10 cellular contexts compared by ENCODE assay signal in the genomic region with DNA sequence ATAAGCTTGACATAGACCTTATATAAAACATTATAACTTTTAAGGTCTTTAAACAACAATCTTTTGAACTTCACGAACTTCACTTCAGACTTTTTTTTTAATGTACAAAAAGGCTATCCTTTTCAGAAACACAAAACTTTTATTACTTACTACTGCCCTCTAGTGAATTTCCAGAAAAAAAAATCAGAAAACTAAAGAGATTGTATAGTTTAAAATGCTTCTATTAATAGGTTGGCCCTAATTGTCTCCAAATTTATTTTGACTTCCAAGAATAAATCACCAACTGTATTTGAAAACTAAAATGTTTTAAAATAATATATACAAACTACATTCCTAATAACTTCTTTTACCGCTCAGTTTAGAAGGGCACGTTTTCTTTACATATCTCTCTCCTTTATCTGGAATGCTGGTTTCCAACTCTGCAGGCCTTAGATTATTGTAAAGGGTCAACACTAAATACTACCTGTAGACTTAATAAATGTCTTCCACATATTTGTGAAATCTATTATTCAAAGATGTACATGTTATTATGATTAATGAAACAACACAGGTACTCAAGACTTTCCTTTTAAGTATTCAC.
A peak's percentile ranks its signal among the peaks of the same experiment; 100 is the strongest.
DNase-seq lines count a peak whose midpoint lies in the region; ATAC-seq, FAIRE-seq and TF ChIP-seq lines count a peak whose summit lies in the region.
"Had no signal": no experiment of that assay in that cellular context is flagged by ENCODE, and none has a peak within 500 bp of the region (broad histone marks: within the 10 kb centered on the region; RNA-seq: fewer than 3 reads in every experiment).

No MANE protein-coding gene starts in this region.

- H3K36me3 ChIP-seq in heart right ventricle (peaks cover 0 to 19% (median 0%) of the 10 kb centered on the region in 9 donors), endothelial cell of umbilical vein (ENCODE audit: control insufficient read depth in 2 of 2, extremely low read depth in 1 of 2, insufficient read depth in 2 of 2, low read length in 2 of 2) (no peaks in the 10 kb centered on the region), upper lobe of right lung (no peaks in the 10 kb centered on the region)

- no peak for TF ChIP-seq POLR2A in endothelial cell of umbilical vein (IDR thresholded peaks at IDR 0.05; ENCODE audit: low read depth, low read length)
- no peak for TF ChIP-seq POLR2A in GM18505 (IDR thresholded peaks at IDR 0.05; ENCODE audit: borderline replicate concordance, extremely low read depth, insufficient read depth, insufficient read length)

- TF ChIP-seq CTCF in heart right ventricle (IDR thresholded peaks at IDR 0.05) (peak in 7 of 9 donors; percentile 24 to 57 (median 44)), endothelial cell of umbilical vein (IDR thresholded peaks at IDR 0.05; ENCODE audit: extremely low read depth in 1 of 2, insufficient read depth in 1 of 2, low read depth in 1 of 2, low read length in 2 of 2) (no peak), upper lobe of right lung (IDR thresholded peaks at IDR 0.05) (peak; percentile 38)

- no TSS peak for BruUV-seq in endothelial cell of umbilical vein (replicated peaks; lab: Mats Ljungman, UMichigan)

- H3K4me1 ChIP-seq in heart right ventricle, result no peaks in the 10 kb centered on the region
- H3K4me1 ChIP-seq in endothelial cell of umbilical vein (ENCODE audit: control insufficient read depth, extremely low read depth, insufficient read depth, low read length), result no peaks in the 10 kb centered on the region
- H3K4me1 ChIP-seq in upper lobe of right lung, result no peaks in the 10 kb centered on the region
- H3K4me1 ChIP-seq: suprapubic skin had no signal

- no peak for DNase-seq in heart right ventricle
- no peak for DNase-seq in Right ventricle myocardium inferior (ENCODE audit: missing footprints)
- peak; percentile 20 for DNase-seq in NCI-H774 (lab: John Stamatoyannopoulos, UW)
- DNase-seq in endothelial cell of umbilical vein (ENCODE audit: low read depth, low spot score), result peak; percentile 4
- no peak for DNase-seq in upper lobe of right lung
- DNase-seq: activated B cell treated with CpG ODN at 0.5 μM for 24 hours had no signal

- no peak overlapping the region for H3K9ac ChIP-seq in endothelial cell of umbilical vein (replicated peaks; ENCODE audit: extremely low read depth, insufficient read depth, low read length)

- H3K9me3 ChIP-seq in heart right ventricle (peaks cover 0 to 16% (median under 1%) of the 10 kb centered on the region in 11 donors), endothelial cell of umbilical vein (replicated peaks; ENCODE audit: control insufficient read depth, insufficient read depth, low read length) (no peaks in the 10 kb centered on the region), upper lobe of right lung (no peaks in the 10 kb centered on the region)
- H3K9me3 ChIP-seq: suprapubic skin had no signal

- no peak overlapping the region for H3K4me2 ChIP-seq in endothelial cell of umbilical vein (ENCODE audit: insufficient read depth, low read length)

- H3K27ac ChIP-seq in heart right ventricle, result no peak overlapping the region
- no peak overlapping the region for H3K27ac ChIP-seq in endothelial cell of umbilical vein (ENCODE audit: insufficient read depth, low read depth, low read length)
- H3K27ac ChIP-seq in upper lobe of right lung, result no peak overlapping the region
- H3K27ac ChIP-seq: suprapubic skin had no signal

- no peak overlapping the region for H2AFZ ChIP-seq in endothelial cell of umbilical vein (ENCODE audit: low read depth, low read length)

- no peaks in the 10 kb centered on the region for H3K9me1 ChIP-seq in endothelial cell of umbilical vein (replicated peaks; ENCODE audit: control insufficient read depth, extremely low read depth, insufficient read depth, low read length)

- H3K4me3 ChIP-seq in heart right ventricle, result no peak overlapping the region
- no peak overlapping the region for H3K4me3 ChIP-seq in endothelial cell of umbilical vein (replicated peaks in 1 of 3; ENCODE audit: insufficient read depth in 1 of 3, low read depth in 1 of 3, low read length in 3 of 3)
- no peak overlapping the region for H3K4me3 ChIP-seq in upper lobe of right lung
- H3K4me3 ChIP-seq: suprapubic skin had no signal

- no peak for FAIRE-seq in endothelial cell of umbilical vein (lab: Jason Lieb, UNC)

- no peak for ATAC-seq in heart right ventricle
- no peak for ATAC-seq in Right ventricle myocardium inferior
- ATAC-seq in upper lobe of right lung, result no peak
- no peak for ATAC-seq in GM18505 (IDR thresholded peaks at IDR 0.05; ENCODE audit: unreplicated experiment)
- ATAC-seq in HG02759 (IDR thresholded peaks at IDR 0.05; ENCODE audit: unreplicated experiment), result no peak
- no peak for ATAC-seq in GM19397 (IDR thresholded peaks at IDR 0.05; ENCODE audit: unreplicated experiment)

- H3K27me3 ChIP-seq in heart right ventricle (no peaks in the 10 kb centered on the region), endothelial cell of umbilical vein (ENCODE audit: control insufficient read depth in 2 of 2, insufficient read depth in 2 of 2, low read length in 2 of 2) (no peaks in the 10 kb centered on the region), upper lobe of right lung (no peaks in the 10 kb centered on the region)
- H3K27me3 ChIP-seq: suprapubic skin had no signal

- POLR2A ChIA-PET in endothelial cell of umbilical vein (lab: Charles Lee), result no interaction called here

- intact Hi-C loops in heart right ventricle (cut with DNase I) (loop anchor here in 5 of 10 donors (5.0 to 10.0 kb wide), 4 partner anchors 65 to 853 kb away; partner anchors contain the start of gene LMBRD1 (in 1 of the 5)), Right ventricle myocardium inferior (cut with DNase I) (loop anchor here (10.0 kb wide), 1 partner anchor 855 kb away; no protein-coding TSS in a partner anchor), endothelial cell of umbilical vein (cut with micrococcal nuclease) (loop anchor here (5.0 kb wide), 1 partner anchor 1093 kb away; the partner anchor contains the start of gene ADGRB3), upper lobe of right lung (cut with DNase I) (no loop called here)

- no peaks in the 10 kb centered on the region for H3K79me2 ChIP-seq in endothelial cell of umbilical vein (ENCODE audit: control insufficient read depth, insufficient read depth, low read length)

- CTCF ChIA-PET in endothelial cell of umbilical vein (lab: Charles Lee), result interaction anchor here (0.6 to 1.8 kb wide), 15 partner anchors 8 to 1093 kb away, joined by 3 to 9 read pairs (median 4); no protein-coding TSS in a partner anchor

- WGBS in heart right ventricle, 2 donors, result 68 to 71% methylated on average over 3 of the region's 3 CpGs

- no peaks in the 10 kb centered on the region for H4K20me1 ChIP-seq in endothelial cell of umbilical vein (replicated peaks; ENCODE audit: control insufficient read depth, extremely low read depth, insufficient read depth, low read length)

- dilution Hi-C loops in endothelial cell of umbilical vein (cut with MboI; ENCODE audit: extremely low pct_ligation_motif_present, low sequenced_read_pairs), result no loop called here

TF ChIP-seq in endothelial cell of umbilical vein, 7 proteins besides CTCF, POLR2A, EP300 and RAD21:
- no peak for TF ChIP-seq POLR2AphosphoS5 (IDR thresholded peaks at IDR 0.05; ENCODE audit: insufficient read depth, low read depth, low read length)
- no peak for TF ChIP-seq EZH2 (IDR thresholded peaks at IDR 0.05; ENCODE audit: borderline replicate concordance, low read depth, low read length, severe bottlenecking)
- no peak for TF ChIP-seq JUN (IDR thresholded peaks at IDR 0.05; ENCODE audit: borderline replicate concordance, insufficient read depth, insufficient read length, low read depth)
- no peak for TF ChIP-seq GATA2 (IDR thresholded peaks at IDR 0.05; ENCODE audit: insufficient read depth, insufficient read length, low read depth, low read length)
- no peak for TF ChIP-seq MYC (IDR thresholded peaks at IDR 0.05; ENCODE audit: low read depth, low read length)
- no peak for TF ChIP-seq FOS (IDR thresholded peaks at IDR 0.05; ENCODE audit: borderline replicate concordance, insufficient read depth, low read length)
- TF ChIP-seq, protein P1, sequence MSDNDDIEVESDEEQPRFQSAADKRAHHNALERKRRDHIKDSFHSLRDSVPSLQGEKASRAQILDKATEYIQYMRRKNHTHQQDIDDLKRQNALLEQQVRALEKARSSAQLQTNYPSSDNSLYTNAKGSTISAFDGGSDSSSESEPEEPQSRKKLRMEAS (IDR thresholded peaks at IDR 0.05; ENCODE audit: insufficient read depth, insufficient read length), result no peak

Comparison
In these comparisons a context has a peak if more than half of its experiments do, and no peak if none do; other contexts are left out.
1. DNase-seq: peak in NCI-H774 (single experiment) and endothelial cell of umbilical vein (single experiment); none in heart right ventricle (0 of 2), Right ventricle myocardium inferior (single experiment) and upper lobe of right lung (single experiment).
2. CTCF ChIP-seq: peak in heart right ventricle (7 of 9) and upper lobe of right lung (single experiment); none in endothelial cell of umbilical vein (0 of 2).